10 cellular contexts compared by ENCODE assay signal in genomic region chr1:26848947-26849774, GRCh38. TPM values are rescaled to one million over a fixed set of nuclear protein-coding genes. Genes with fewer than 3 reads are reported as not detected.
DNase-seq lines count a peak whose midpoint lies in the region; FAIRE-seq and TF ChIP-seq lines count a peak whose summit lies in the region.
"Had no signal": no experiment of that assay in that cellular context is flagged by ENCODE, and none has a peak within 500 bp of the region (broad histone marks: within the 10 kb centered on the region; RNA-seq: fewer than 3 reads in every experiment).

No MANE protein-coding gene starts in this region.

- H3F3A ChIP-seq in SK-N-SH (replicated peaks; ENCODE audit: insufficient read depth), result peaks cover 15% of the 10 kb centered on the region

- H3K4me2 ChIP-seq in SK-N-SH, result peak overlapping the region; percentile 10; the same call in 1 of the 2 replicates
- H3K4me2 ChIP-seq: KMS-11 had no signal

- H3K27ac ChIP-seq in SK-N-SH (ENCODE audit: low read depth in 2 of 2, low read length in 1 of 2) (peak overlapping the region in 1 of 2 experiments; percentile 80; a peak in 2 of 4 replicates), sigmoid colon (peak overlapping the region; percentile 41 to 80 (median 66))
- H3K27ac ChIP-seq: KMS-11 had no signal

- peaks cover 12% of the 10 kb centered on the region; the same call in 1 of the 2 replicates for H3K79me2 ChIP-seq in SK-N-SH (ENCODE audit: insufficient read depth)

- no peak overlapping the region for H3K4me3 ChIP-seq in SK-N-SH (ENCODE audit: low read depth in 2 of 2, low read length in 1 of 2)
- no peak overlapping the region for H3K4me3 ChIP-seq in sigmoid colon

- H3K36me3 ChIP-seq in SK-N-SH (replicated peaks in 1 of 2; ENCODE audit: control insufficient read depth in 1 of 2, insufficient read depth in 2 of 2, low read length in 1 of 2), result peaks cover 15 to 45% of the 10 kb centered on the region in 2 experiments
- H3K36me3 ChIP-seq in sigmoid colon, result peaks cover 11 to 57% (median 37%) of the 10 kb centered on the region in 4 donors

- no peaks in the 10 kb centered on the region for H3K9me2 ChIP-seq in SK-N-SH

- FAIRE-seq in frontal cortex (lab: Jason Lieb, UNC), result no peak

- intact Hi-C loops in sigmoid colon (cut with DNase I), result no loop called here

- CTCF ChIA-PET in SK-N-SH (lab: Yijun Ruan, JAX), result interaction anchor here (0.7 to 2.4 kb wide), 6 partner anchors 14 to 432 kb away, joined by 3 to 14 read pairs (median 4); no protein-coding TSS in a partner anchor

- no peaks in the 10 kb centered on the region for H3K27me3 ChIP-seq in SK-N-SH (ENCODE audit: insufficient read depth)
- no peaks in the 10 kb centered on the region for H3K27me3 ChIP-seq in sigmoid colon

- no peaks in the 10 kb centered on the region for H3K9me3 ChIP-seq in SK-N-SH
- no peaks in the 10 kb centered on the region for H3K9me3 ChIP-seq in sigmoid colon

- WGBS in SK-N-SH (ENCODE audit: low lambda C conversion rate), result 58% methylated on average over 6 of the region's 10 CpGs
- 17 to 64% methylated on average over 10 of the region's 10 CpGs for WGBS in sigmoid colon, 2 donors

- DNase-seq in ELR (ENCODE audit: low read depth), result peak; percentile 95
- no peak for DNase-seq in SK-N-SH
- peak; percentile 49 for DNase-seq in fibroblast of the conjunctiva (ENCODE audit: low read depth)
- no peak for DNase-seq in sigmoid colon
- DNase-seq in NCI-H1417 (lab: John Stamatoyannopoulos, UW), result no peak
- DNase-seq in frontal cortex (ENCODE audit: low spot score in 2 of 2), result no peak
- DNase-seq in NCI-H2107 treated with DMSO at 0.1 percent for 48 hours (lab: John Stamatoyannopoulos, UW; ENCODE audit: unreplicated experiment), result no peak
- DNase-seq in activated CD8-positive, alpha-beta memory T cell treated with anti-CD3 and anti-CD28 coated beads, Interleukin-2, amount 50 U/mL, for 48 hours, result no peak
- DNase-seq: GF-D8 had no signal

- peaks cover 0 to 8% of the 10 kb centered on the region in 2 experiments; a peak in 2 of 4 replicates for H3K4me1 ChIP-seq in SK-N-SH (ENCODE audit: control insufficient read depth in 1 of 2, insufficient read depth in 2 of 2, low read depth in 1 of 2, low read length in 1 of 2)
- H3K4me1 ChIP-seq in sigmoid colon, result peaks cover 0 to 22% (median 20%) of the 10 kb centered on the region in 4 donors

- no peak for TF ChIP-seq POLR2A in sigmoid colon (IDR thresholded peaks at IDR 0.05)

- no peaks in the 10 kb centered on the region for H4K20me1 ChIP-seq in SK-N-SH (ENCODE audit: insufficient read depth)

- H2AFZ ChIP-seq in SK-N-SH (ENCODE audit: low read depth), result no peak overlapping the region

- no peak for TF ChIP-seq RAD21 in SK-N-SH (IDR thresholded peaks at IDR 0.05; ENCODE audit: low read length)

- TF ChIP-seq CTCF in SK-N-SH (IDR thresholded peaks at IDR 0.05), result no peak
- no peak for TF ChIP-seq CTCF in sigmoid colon (IDR thresholded peaks at IDR 0.05)

- POLR2A ChIA-PET in SK-N-SH (lab: Yijun Ruan, JAX), result no interaction called here

- TF ChIP-seq EP300 in SK-N-SH (IDR thresholded peaks at IDR 0.05; ENCODE audit: borderline replicate concordance in 1 of 2, low read depth in 1 of 2, low read length in 1 of 2), result no peak
- TF ChIP-seq EP300 in sigmoid colon (IDR thresholded peaks at IDR 0.05), result no peak

- peak overlapping the region; percentile 30; the same call in 1 of the 2 replicates for H3K9ac ChIP-seq in SK-N-SH
- H3K9ac ChIP-seq: KMS-11 had no signal

TF ChIP-seq in SK-N-SH, 30 proteins besides CTCF, POLR2A, EP300 and RAD21:
- TF ChIP-seq JUND (IDR thresholded peaks at IDR 0.05) (0 out of 2 replicates have a peak, but pooled peaks have one; percentile 14), ELF1 (IDR thresholded peaks at IDR 0.05) (no peak), FOSL2 (IDR thresholded peaks at IDR 0.05; ENCODE audit: borderline replicate concordance, low read depth) (peak; percentile 53; the same call in 1 of the 2 replicates), GABPA (IDR thresholded peaks at IDR 0.05; ENCODE audit: low read depth) (no peak), REST (IDR thresholded peaks at IDR 0.05; ENCODE audit: low read depth, low read length) (no peak)
- TF ChIP-seq, protein P1, sequence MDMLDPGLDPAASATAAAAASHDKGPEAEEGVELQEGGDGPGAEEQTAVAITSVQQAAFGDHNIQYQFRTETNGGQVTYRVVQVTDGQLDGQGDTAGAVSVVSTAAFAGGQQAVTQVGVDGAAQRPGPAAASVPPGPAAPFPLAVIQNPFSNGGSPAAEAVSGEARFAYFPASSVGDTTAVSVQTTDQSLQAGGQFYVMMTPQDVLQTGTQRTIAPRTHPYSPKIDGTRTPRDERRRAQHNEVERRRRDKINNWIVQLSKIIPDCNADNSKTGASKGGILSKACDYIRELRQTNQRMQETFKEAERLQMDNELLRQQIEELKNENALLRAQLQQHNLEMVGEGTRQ (IDR thresholded peaks at IDR 0.05; ENCODE audit: borderline replicate concordance, low read depth, low read length), result no peak
- TF ChIP-seq, protein P2, sequence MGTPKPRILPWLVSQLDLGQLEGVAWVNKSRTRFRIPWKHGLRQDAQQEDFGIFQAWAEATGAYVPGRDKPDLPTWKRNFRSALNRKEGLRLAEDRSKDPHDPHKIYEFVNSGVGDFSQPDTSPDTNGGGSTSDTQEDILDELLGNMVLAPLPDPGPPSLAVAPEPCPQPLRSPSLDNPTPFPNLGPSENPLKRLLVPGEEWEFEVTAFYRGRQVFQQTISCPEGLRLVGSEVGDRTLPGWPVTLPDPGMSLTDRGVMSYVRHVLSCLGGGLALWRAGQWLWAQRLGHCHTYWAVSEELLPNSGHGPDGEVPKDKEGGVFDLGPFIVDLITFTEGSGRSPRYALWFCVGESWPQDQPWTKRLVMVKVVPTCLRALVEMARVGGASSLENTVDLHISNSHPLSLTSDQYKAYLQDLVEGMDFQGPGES (IDR thresholded peaks at IDR 0.05; ENCODE audit: low read depth, low read length), result no peak
TF ChIP-seq in SK-N-SH: peak in this region for 2.

RNA-seq across cellular contexts. Expression of gene SFN, which starts 13.8 kb away (rescaled TPM):
- polyA plus RNA-seq in SK-N-SH (2012; rRNA removed) (0.18 and 0.23 TPM in 2 replicates), sigmoid colon (100 to 1,000 TPM; 209 to 729 (median 212) TPM)
- polyA plus RNA-seq in SK-N-SH (2012; cell fraction: cytosol; rRNA removed), result 0.03 and 0.06 TPM in 2 replicates
- polyA plus RNA-seq in SK-N-SH (2012; cell fraction: nucleus; rRNA removed), result 1.1 and 1.3 TPM in 2 replicates
- total RNA-seq in sigmoid colon (1 to 10 TPM in 2 of 4 donors, not detected in 2; 1.1 to 2.2 TPM), frontal cortex (under 0.01 TPM)

RNA-seq across cellular contexts. Expression of gene ZDHHC18, which starts 22.7 kb away (rescaled TPM):
- polyA plus RNA-seq in SK-N-SH (2012; rRNA removed), result 33.0 and 35.3 TPM in 2 replicates
- polyA plus RNA-seq in SK-N-SH (2012; cell fraction: cytosol; rRNA removed), result 16.3 and 25.5 TPM in 2 replicates
- 54.3 and 58.6 TPM in 2 replicates for polyA plus RNA-seq in SK-N-SH (2012; cell fraction: nucleus; rRNA removed)
- 10 to 100 TPM in 2 of 4 donors, 1 to 10 TPM in 2; 7.5 to 13.6 (median 10.7) TPM for total RNA-seq in sigmoid colon
- 10 to 100 TPM; 12.0 to 19.4 (median 17.5) TPM for polyA plus RNA-seq in sigmoid colon
- 5.7 TPM for total RNA-seq in frontal cortex

RNA-seq across cellular contexts. Expression of gene GPN2, which starts 40.9 kb away (rescaled TPM):
- polyA plus RNA-seq in SK-N-SH (2012; rRNA removed), result 20.6 and 24.0 TPM in 2 replicates
- polyA plus RNA-seq in SK-N-SH (2012; cell fraction: cytosol; rRNA removed), result 12.4 and 12.8 TPM in 2 replicates
- polyA plus RNA-seq in SK-N-SH (2012; cell fraction: nucleus; rRNA removed), result 52.1 and 56.1 TPM in 2 replicates
- total RNA-seq in sigmoid colon, result 10 to 100 TPM in 1 of 4 donors, 1 to 10 TPM in 3; 7.4 to 11.0 (median 9.8) TPM
- polyA plus RNA-seq in sigmoid colon, result 10 to 100 TPM; 12.0 to 18.6 (median 18.5) TPM
- total RNA-seq in frontal cortex, result 8.6 TPM

RNA-seq across cellular contexts. Expression of gene GPATCH3, which starts 51.1 kb away (rescaled TPM):
- polyA plus RNA-seq in SK-N-SH (2012; rRNA removed) (9.1 and 11.1 TPM in 2 replicates), sigmoid colon (10 to 100 TPM; 12.0 to 14.3 (median 12.8) TPM)
- polyA plus RNA-seq in SK-N-SH (2012; cell fraction: cytosol; rRNA removed), result 6.8 and 7.1 TPM in 2 replicates
- polyA plus RNA-seq in SK-N-SH (2012; cell fraction: nucleus; rRNA removed), result 19.0 and 21.5 TPM in 2 replicates
- total RNA-seq in sigmoid colon (1 to 10 TPM; 6.6 to 9.7 (median 7.5) TPM), frontal cortex (9.8 TPM)

Comparison
In these comparisons a context has a peak if more than half of its experiments do, and no peak if none do; other contexts are left out.
1. DNase-seq: peak in ELR (single experiment) and fibroblast of the conjunctiva (single experiment); none in SK-N-SH (single experiment), sigmoid colon (single experiment), NCI-H1417 (0 of 3), frontal cortex (0 of 2), NCI-H2107 treated with DMSO at 0.1 percent for 48 hours (single experiment) and activated CD8-positive, alpha-beta memory T cell treated with anti-CD3 and anti-CD28 coated beads, Interleukin-2, amount 50 U/mL, for 48 hours (single experiment).